ENCODE assay signal across 30 cellular contexts in the genomic region with DNA sequence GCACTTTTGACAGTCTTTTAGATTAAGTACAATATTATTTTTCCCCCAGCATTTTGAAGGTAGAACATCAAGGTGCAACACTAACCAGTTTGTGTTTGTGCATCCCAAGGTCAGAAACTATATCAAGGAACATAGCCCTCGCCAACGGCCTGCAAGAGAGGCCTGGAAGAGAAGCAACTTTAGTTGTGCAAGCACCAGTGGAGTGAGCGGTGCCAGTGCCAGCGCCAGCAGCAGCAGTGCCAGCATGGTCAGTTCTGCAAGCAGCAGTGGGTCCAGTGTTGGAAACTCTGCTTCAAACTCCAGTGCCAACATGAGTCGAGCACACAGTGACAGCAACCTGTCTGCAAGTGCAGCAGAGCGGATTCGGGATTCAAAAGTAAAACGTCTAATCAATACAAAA.
"Had no signal": no experiment of that assay in that cellular context is flagged by ENCODE, and none has a peak within 500 bp of the region (broad histone marks: within the 10 kb centered on the region; RNA-seq: fewer than 3 reads in every experiment).

No MANE protein-coding gene starts in this region.

- H3K27me3 ChIP-seq: neural progenitor cell, ovary, sigmoid colon, suprapubic skin, testis, tibial artery, transverse colon, upper lobe of right lung, uterus had no signal

- H3K4me3 ChIP-seq: neural progenitor cell, ovary, right lobe of liver, sigmoid colon, suprapubic skin, testis, tibial artery, transverse colon, upper lobe of right lung, uterus had no signal

- H3K36me3 Mint-ChIP-seq: natural killer cell, type B pancreatic cell had no signal

- H3K4me1 ChIP-seq: neural progenitor cell, parathyroid adenoma, right lobe of liver, sigmoid colon, suprapubic skin, testis, tibial artery, transverse colon, upper lobe of right lung, uterus had no signal

- H3K27ac Mint-ChIP-seq: naive thymus-derived CD4-positive, alpha-beta T cell; natural killer cell; nephron; neural progenitor cell; progenitor cell of endocrine pancreas; stimulated activated memory B cell treated with anti-CD40 and anti-IgM and Interleukin-4, amounts not matched to agents 10 μg/mL and 1 μg/mL and 100 μg/mL, for 72 hours; stimulated activated naive CD8-positive, alpha-beta T cell treated with anti-CD3 and anti-CD28 coated beads, Interleukin-15, amount 100 ng/mL, for 72 hours; type B pancreatic cell had no signal

- ATAC-seq: naive thymus-derived CD4-positive, alpha-beta T cell; natural killer cell; right cardiac atrium; stimulated activated memory B cell treated with anti-CD40 and anti-IgM and Interleukin-4, amounts not matched to agents 10 μg/mL and 1 μg/mL and 100 μg/mL, for 72 hours; stimulated activated naive CD8-positive, alpha-beta T cell treated with anti-CD3 and anti-CD28 coated beads, Interleukin-15, amount 100 ng/mL, for 72 hours; stimulated activated naive CD8-positive, alpha-beta T cell treated with anti-CD3 and anti-CD28 coated beads, Interleukin-15, Interleukin-2, amounts not matched to agents 100 U/mL and 50 U/mL, for 24 hours; upper lobe of right lung had no signal

- FAIRE-seq: small intestine had no signal

- H3K36me3 ChIP-seq: ovary, uterus had no signal

- H3K9me3 ChIP-seq: ovary, right lobe of liver, sigmoid colon, suprapubic skin, testis, tibial artery, transverse colon, upper lobe of right lung, uterus had no signal

- H3K27ac ChIP-seq: neural progenitor cell, ovary, parathyroid adenoma, right lobe of liver, sigmoid colon, suprapubic skin, testis, tibial artery, transverse colon, upper lobe of right lung, uterus had no signal

- DNase-seq: naive thymus-derived CD4-positive, alpha-beta T cell; natural killer cell; occipital lobe; ovary; posterior cingulate gyrus; retina; right cardiac atrium; sigmoid colon; small intestine; stimulated activated CD4-positive, alpha-beta T cell treated with anti-CD3 and anti-CD28 coated beads, Interleukin-12 subunit alpha, Interleukin-12 subunit beta, amount 100 ng/mL, for 4 hours; stimulated activated CD4-positive, alpha-beta T cell treated with anti-CD3 and anti-CD28 coated beads, Interleukin-1b, Interleukin-23, amount 100 ng/mL, for 48 hours; stimulated activated CD4-positive, alpha-beta T cell treated with anti-CD3 and anti-CD28 coated beads, Interleukin-4, amount 100 ng/mL, for 1 hour; stimulated activated CD4-positive, alpha-beta T cell treated with anti-CD3 and anti-CD28 coated beads, Interleukin-4, amount 100 ng/mL, for 4 hours; stimulated activated CD8-positive, alpha-beta memory T cell treated with anti-CD3 and anti-CD28 coated beads, Interleukin-4, amount 100 ng/mL, for 48 hours; stimulated activated naive CD4-positive, alpha-beta T cell; stimulated activated naive CD8-positive, alpha-beta T cell treated with anti-CD3 and anti-CD28 coated beads, Interleukin-15, amount 100 ng/mL, for 72 hours; stimulated activated naive CD8-positive, alpha-beta T cell treated with anti-CD3 and anti-CD28 coated beads, Interleukin-15, Interleukin-2, amounts not matched to agents 100 U/mL and 50 U/mL, for 24 hours; testis; tibial artery; transverse colon; upper lobe of right lung; uterus had no signal

- H3K9me3 Mint-ChIP-seq: naive thymus-derived CD4-positive, alpha-beta T cell; natural killer cell; nephron; neural progenitor cell; stimulated activated memory B cell treated with anti-CD40 and anti-IgM and Interleukin-4, amounts not matched to agents 10 μg/mL and 1 μg/mL and 100 μg/mL, for 72 hours; stimulated activated naive CD8-positive, alpha-beta T cell treated with anti-CD3 and anti-CD28 coated beads, Interleukin-15, amount 100 ng/mL, for 72 hours; type B pancreatic cell had no signal
